Comparison of ENCODE assay signal across 1 cellular context in the genomic region with DNA sequence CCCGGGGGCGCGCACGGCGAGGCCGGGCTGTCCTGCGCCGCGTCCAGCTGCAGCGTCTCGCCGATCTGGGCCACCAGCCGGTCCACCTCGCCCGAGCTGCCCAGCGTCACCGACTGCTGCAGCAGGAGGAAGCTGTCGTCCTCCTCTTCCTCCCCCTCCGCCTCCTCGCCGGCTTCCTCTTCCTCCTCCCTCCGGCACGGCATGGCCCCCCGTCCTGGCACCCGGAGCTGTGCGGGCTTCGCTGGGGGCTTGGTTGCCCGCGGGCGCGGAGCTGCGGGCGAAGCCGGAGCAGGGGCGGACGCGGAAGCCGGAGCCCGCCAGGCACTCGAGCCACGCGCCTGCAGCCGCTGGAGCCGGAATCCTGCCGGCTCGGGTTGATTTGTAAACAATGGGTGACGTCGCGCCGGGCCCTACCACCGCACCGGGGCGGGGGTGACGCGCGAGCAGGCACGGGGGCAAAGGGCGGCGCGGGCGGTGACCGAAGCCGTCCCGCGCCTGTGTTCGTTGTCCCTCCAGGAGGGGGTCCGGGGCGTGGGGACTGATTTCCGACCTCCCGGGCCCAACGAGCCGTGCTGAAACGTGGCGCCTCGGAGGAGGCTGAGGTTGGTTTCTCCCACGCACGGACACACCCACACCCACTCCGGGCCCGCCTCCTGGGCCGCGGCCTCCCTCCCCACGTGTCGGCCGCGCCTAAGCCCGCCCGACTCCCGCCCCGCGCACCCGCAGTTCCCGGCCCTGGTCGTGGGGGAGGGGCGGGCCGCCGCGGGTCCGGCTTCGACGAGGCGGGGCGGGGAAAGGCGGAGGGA.
TF ChIP-seq lines count a peak whose summit lies in the region.

FRAT2 (minus strand) TSS at position 360 of the 806 bp plus-strand sequence; CDS start at position 203, 157 bp downstream.

TF ChIP-seq in SK-N-SH, 30 proteins besides CTCF, POLR2A, EP300 and RAD21 (continued from another document):
- TF ChIP-seq USF1 (IDR thresholded peaks at IDR 0.05; ENCODE audit: borderline replicate concordance, low read depth) (peak; percentile 68; the same call in 1 of the 2 replicates), TAF1 (IDR thresholded peaks at IDR 0.05; ENCODE audit: borderline replicate concordance, low read depth, low read length) (peak; percentile 53; the same call in 1 of the 2 replicates), MXI1 (IDR thresholded peaks at IDR 0.05; ENCODE audit: low read depth, low read length) (peak; percentile 96), YY1 (IDR thresholded peaks at IDR 0.05; ENCODE audit: low read depth) (no peak), NRF1 (IDR thresholded peaks at IDR 0.05; ENCODE audit: low read depth, low read length) (peak; percentile 66), GABPA (IDR thresholded peaks at IDR 0.05; ENCODE audit: low read depth) (peak; percentile 24; the same call in 1 of the 2 replicates), MAX (IDR thresholded peaks at IDR 0.05; ENCODE audit: low read depth) (peak; percentile 86), MEF2A (IDR thresholded peaks at IDR 0.05; ENCODE audit: borderline replicate concordance, low read depth) (no peak), EZH2phosphoT487 (IDR thresholded peaks at IDR 0.05; ENCODE audit: borderline replicate concordance, low read depth) (no peak), JUND (IDR thresholded peaks at IDR 0.05) (peak; percentile 57; the same call in 1 of the 2 replicates), POLR2AphosphoS5 (IDR thresholded peaks at IDR 0.05; ENCODE audit: low read depth, low read length) (peak; percentile 3; the same call in 1 of the 2 replicates), FOXJ3 (CRISPR knock-in tag; IDR thresholded peaks at IDR 0.05) (no peak)
- TF ChIP-seq, protein P1, sequence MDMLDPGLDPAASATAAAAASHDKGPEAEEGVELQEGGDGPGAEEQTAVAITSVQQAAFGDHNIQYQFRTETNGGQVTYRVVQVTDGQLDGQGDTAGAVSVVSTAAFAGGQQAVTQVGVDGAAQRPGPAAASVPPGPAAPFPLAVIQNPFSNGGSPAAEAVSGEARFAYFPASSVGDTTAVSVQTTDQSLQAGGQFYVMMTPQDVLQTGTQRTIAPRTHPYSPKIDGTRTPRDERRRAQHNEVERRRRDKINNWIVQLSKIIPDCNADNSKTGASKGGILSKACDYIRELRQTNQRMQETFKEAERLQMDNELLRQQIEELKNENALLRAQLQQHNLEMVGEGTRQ (IDR thresholded peaks at IDR 0.05; ENCODE audit: borderline replicate concordance, low read depth, low read length), result peak; percentile 17; the same call in 1 of the 2 replicates
- TF ChIP-seq, protein P2, sequence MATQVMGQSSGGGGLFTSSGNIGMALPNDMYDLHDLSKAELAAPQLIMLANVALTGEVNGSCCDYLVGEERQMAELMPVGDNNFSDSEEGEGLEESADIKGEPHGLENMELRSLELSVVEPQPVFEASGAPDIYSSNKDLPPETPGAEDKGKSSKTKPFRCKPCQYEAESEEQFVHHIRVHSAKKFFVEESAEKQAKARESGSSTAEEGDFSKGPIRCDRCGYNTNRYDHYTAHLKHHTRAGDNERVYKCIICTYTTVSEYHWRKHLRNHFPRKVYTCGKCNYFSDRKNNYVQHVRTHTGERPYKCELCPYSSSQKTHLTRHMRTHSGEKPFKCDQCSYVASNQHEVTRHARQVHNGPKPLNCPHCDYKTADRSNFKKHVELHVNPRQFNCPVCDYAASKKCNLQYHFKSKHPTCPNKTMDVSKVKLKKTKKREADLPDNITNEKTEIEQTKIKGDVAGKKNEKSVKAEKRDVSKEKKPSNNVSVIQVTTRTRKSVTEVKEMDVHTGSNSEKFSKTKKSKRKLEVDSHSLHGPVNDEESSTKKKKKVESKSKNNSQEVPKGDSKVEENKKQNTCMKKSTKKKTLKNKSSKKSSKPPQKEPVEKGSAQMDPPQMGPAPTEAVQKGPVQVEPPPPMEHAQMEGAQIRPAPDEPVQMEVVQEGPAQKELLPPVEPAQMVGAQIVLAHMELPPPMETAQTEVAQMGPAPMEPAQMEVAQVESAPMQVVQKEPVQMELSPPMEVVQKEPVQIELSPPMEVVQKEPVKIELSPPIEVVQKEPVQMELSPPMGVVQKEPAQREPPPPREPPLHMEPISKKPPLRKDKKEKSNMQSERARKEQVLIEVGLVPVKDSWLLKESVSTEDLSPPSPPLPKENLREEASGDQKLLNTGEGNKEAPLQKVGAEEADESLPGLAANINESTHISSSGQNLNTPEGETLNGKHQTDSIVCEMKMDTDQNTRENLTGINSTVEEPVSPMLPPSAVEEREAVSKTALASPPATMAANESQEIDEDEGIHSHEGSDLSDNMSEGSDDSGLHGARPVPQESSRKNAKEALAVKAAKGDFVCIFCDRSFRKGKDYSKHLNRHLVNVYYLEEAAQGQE (IDR thresholded peaks at IDR 0.05; ENCODE audit: low read depth, low read length), result no peak
